8 cellular contexts compared by ENCODE assay signal in genomic region chr2:89828906-89829631, GRCh38.
DNase-seq lines count a peak whose midpoint lies in the region; ATAC-seq, FAIRE-seq and TF ChIP-seq lines count a peak whose summit lies in the region.
"Not testable (repeated sequence)": the region's sequence is repeated elsewhere in the genome, so short reads cannot be mapped to it uniquely, and the experiment has no call there.

No MANE protein-coding gene starts in this region.

- H3K79me1 ChIP-seq in mesenchymal stem cell (replicated peaks; ENCODE audit: low read length, poor library complexity, severe bottlenecking), result not testable (repeated sequence)

- H3K4me2 ChIP-seq in astrocyte (ENCODE audit: low read length); mesenchymal stem cell (ENCODE audit: low read length, poor library complexity, severe bottlenecking): not testable (repeated sequence)

- peak; percentile 31 for DNase-seq in astrocyte (ENCODE audit: low read depth)
- DNase-seq in heart right ventricle; stimulated activated naive CD8-positive, alpha-beta T cell treated with anti-CD3 and anti-CD28 coated beads, Interleukin-15, Interleukin-2, amounts not matched to agents 100 U/mL and 50 U/mL, for 24 hours: not testable (repeated sequence)
- DNase-seq in mesenchymal stem cell, result peak; percentile 34

- H3K9me3 Mint-ChIP-seq in astrocyte (ENCODE audit: unreplicated experiment), result peaks cover 34% of the 10 kb centered on the region

- H2BK15ac ChIP-seq in mesenchymal stem cell (ENCODE audit: low read depth, poor library complexity, severe bottlenecking), result not testable (repeated sequence)

- H3K14ac ChIP-seq in mesenchymal stem cell (ENCODE audit: low read length in 2 of 2), result not testable (repeated sequence)

- not testable (repeated sequence) for H3K27me3 ChIP-seq in astrocyte (ENCODE audit: insufficient read depth, low read length); heart right ventricle; mesenchymal stem cell (ENCODE audit: control insufficient read depth in 1 of 2, insufficient read depth in 1 of 2, low read length in 2 of 2)

- H3K27me3 Mint-ChIP-seq in astrocyte (ENCODE audit: low read depth, unreplicated experiment), result not testable (repeated sequence)

- not testable (repeated sequence) for H3K4ac ChIP-seq in mesenchymal stem cell (ENCODE audit: low read depth in 1 of 2, low read length in 2 of 2)

- not testable (repeated sequence) for H3K9ac ChIP-seq in astrocyte (ENCODE audit: low read length); mesenchymal stem cell (ENCODE audit: low read length)

- not testable (repeated sequence) for H3K4me3 ChIP-seq in astrocyte (ENCODE audit: insufficient read depth, low read depth, low read length); heart right ventricle; mesenchymal stem cell (ENCODE audit: insufficient read depth in 1 of 2, low read depth in 1 of 2, low read length in 2 of 2)

- H3K4me1 Mint-ChIP-seq in astrocyte (ENCODE audit: low read depth, unreplicated experiment), result not testable (repeated sequence)

- not testable (repeated sequence) for H2BK5ac ChIP-seq in mesenchymal stem cell (ENCODE audit: low read depth, low read length, poor library complexity, severe bottlenecking)

- H3K36me3 Mint-ChIP-seq in astrocyte (ENCODE audit: low read depth, unreplicated experiment), result not testable (repeated sequence)

- H3K36me3 ChIP-seq in astrocyte (ENCODE audit: insufficient read depth, low read length); heart right ventricle; mesenchymal stem cell (ENCODE audit: control insufficient read depth in 1 of 2, insufficient read depth in 2 of 2, low read depth in 1 of 2, low read length in 2 of 2): not testable (repeated sequence)

- H2AK5ac ChIP-seq in mesenchymal stem cell (ENCODE audit: low read length, severe bottlenecking), result not testable (repeated sequence)

- not testable (repeated sequence) for H2AFZ ChIP-seq in astrocyte (ENCODE audit: low read depth, low read length); mesenchymal stem cell (ENCODE audit: low read depth, low read length)

- peak; percentile 26 for ATAC-seq in GM18861 (IDR thresholded peaks at IDR 0.05; ENCODE audit: unreplicated experiment)
- peak; percentile 37 for ATAC-seq in GM21515 (IDR thresholded peaks at IDR 0.05; ENCODE audit: unreplicated experiment)
- peak; percentile 31 for ATAC-seq in HG02973 (IDR thresholded peaks at IDR 0.05; ENCODE audit: unreplicated experiment)
- peak; percentile 26 for ATAC-seq in HG03565 (IDR thresholded peaks at IDR 0.05; ENCODE audit: unreplicated experiment)
- ATAC-seq in heart right ventricle, result peak in 7 of 8 donors; percentile 40 to 76 (median 51)
- peak; percentile 19 for ATAC-seq in stimulated activated naive CD8-positive, alpha-beta T cell treated with anti-CD3 and anti-CD28 coated beads, Interleukin-15, Interleukin-2, amounts not matched to agents 100 U/mL and 50 U/mL, for 24 hours

- not testable (repeated sequence) for FAIRE-seq in astrocyte (lab: Jason Lieb, UNC)

- H3K18ac ChIP-seq in mesenchymal stem cell (ENCODE audit: low read depth in 1 of 2, low read length in 2 of 2), result not testable (repeated sequence)

- not testable (repeated sequence) for H3K79me2 ChIP-seq in astrocyte (ENCODE audit: insufficient read depth, low read length)

- H3K9me3 ChIP-seq in astrocyte (ENCODE audit: insufficient read depth, low read depth, low read length), result not testable (repeated sequence)
- H3K9me3 ChIP-seq in heart right ventricle (peaks cover 0 to 55% (median 4%) of the 10 kb centered on the region in 11 donors), mesenchymal stem cell (ENCODE audit: control insufficient read depth, low read length) (peaks cover 21% of the 10 kb centered on the region)

- not testable (repeated sequence) for H3K27ac Mint-ChIP-seq in astrocyte (ENCODE audit: unreplicated experiment)

- H4K8ac ChIP-seq in mesenchymal stem cell (ENCODE audit: low read length), result not testable (repeated sequence)

- H3K23ac ChIP-seq in mesenchymal stem cell (ENCODE audit: low read length in 2 of 2), result not testable (repeated sequence)

- not testable (repeated sequence) for H4K91ac ChIP-seq in mesenchymal stem cell (ENCODE audit: low read length)

- intact Hi-C loops in heart right ventricle (cut with DNase I), result not testable (repeated sequence)

- 52 to 59% methylated on average over 9 of the region's 9 CpGs for WGBS in heart right ventricle, 2 donors
- 61% methylated on average over 9 of the region's 9 CpGs for WGBS in mesenchymal stem cell

- not testable (repeated sequence) for H3K27ac ChIP-seq in astrocyte (ENCODE audit: low read depth, low read length); heart right ventricle; mesenchymal stem cell (ENCODE audit: low read length, poor library complexity, severe bottlenecking)

- not testable (repeated sequence) for H3K4me1 ChIP-seq in astrocyte (ENCODE audit: insufficient read depth, low read length); heart right ventricle; mesenchymal stem cell (ENCODE audit: control insufficient read depth, insufficient read depth, low read depth, low read length)

- not testable (repeated sequence) for H2BK12ac ChIP-seq in mesenchymal stem cell (ENCODE audit: low read length in 2 of 2)

- H3K4me3 Mint-ChIP-seq in astrocyte (ENCODE audit: unreplicated experiment), result not testable (repeated sequence)

- not testable (repeated sequence) for H4K20me1 ChIP-seq in astrocyte (ENCODE audit: insufficient read depth, low read length)

- not testable (repeated sequence) for TF ChIP-seq CTCF in astrocyte (IDR thresholded peaks at IDR 0.05; ENCODE audit: insufficient read depth, low read depth, low read length); heart right ventricle (IDR thresholded peaks at IDR 0.05)

- not testable (repeated sequence) for H2BK120ac ChIP-seq in mesenchymal stem cell (ENCODE audit: low read depth, low read length)
